Comparison of ENCODE assay signal across 8 cellular contexts in genomic region chr5:11384441-11385250, GRCh38.
A peak's percentile ranks its signal among the peaks of the same experiment; 100 is the strongest.
DNase-seq lines count a peak whose midpoint lies in the region; ATAC-seq and TF ChIP-seq lines count a peak whose summit lies in the region.

No MANE protein-coding gene starts in this region.

- in situ Hi-C loops in brain microvascular endothelial cell (cut with HindIII; ENCODE audit: low pct_ligation_motif_present, low sequenced_read_pairs): no loop called here

- H3K9me3 Mint-ChIP-seq in activated T-helper 1 cell treated with anti-CD3 and anti-CD28 coated beads, Interleukin-12 subunit alpha, Interleukin-12 subunit beta, Interleukin-2, Interleukin-4 antibody, amounts not matched to agents 30 ng/mL and 10 ng/mL and 1 ng/mL, durations not matched to agents 14 hours and 24 hours and 36 hours: no peaks in the 10 kb centered on the region

- DNase-seq in M059J (ENCODE audit: low read depth) (peak; percentile 29), brain microvascular endothelial cell (no peak)
- DNase-seq in stimulated activated naive CD4-positive, alpha-beta T cell treated with Interleukin-2 at 50 U/mL for 16 hours (lab: John Stamatoyannopoulos, UW): peak; percentile 13
- DNase-seq in activated T-helper 1 cell treated with anti-CD3 and anti-CD28 coated beads, Interleukin-12 subunit alpha, Interleukin-12 subunit beta, Interleukin-2, Interleukin-4 antibody, amounts not matched to agents 30 ng/mL and 10 ng/mL and 1 ng/mL, durations not matched to agents 14 hours and 24 hours and 36 hours (ENCODE audit: low spot score): no peak
- no peak for DNase-seq in activated effector memory CD4-positive, alpha-beta T cell treated with anti-CD3 and anti-CD28 coated beads, Interleukin-2, amount 50 U/mL, for 16 hours

- H3K36me3 ChIP-seq in brain microvascular endothelial cell (replicated peaks): no peaks in the 10 kb centered on the region

- TF ChIP-seq CTCF in brain microvascular endothelial cell (IDR thresholded peaks at IDR 0.05; ENCODE audit: low read depth, low read length, missing control alignments): no peak

- H3K27ac Mint-ChIP-seq in activated T-helper 1 cell treated with anti-CD3 and anti-CD28 coated beads, Interleukin-12 subunit alpha, Interleukin-12 subunit beta, Interleukin-2, Interleukin-4 antibody, amounts not matched to agents 30 ng/mL and 10 ng/mL and 1 ng/mL, durations not matched to agents 14 hours and 24 hours and 36 hours: no peak overlapping the region

- ATAC-seq in GM21423 (IDR thresholded peaks at IDR 0.05; ENCODE audit: unreplicated experiment): no peak
- ATAC-seq in GM18873 (IDR thresholded peaks at IDR 0.05; ENCODE audit: low FRiP score, unreplicated experiment): no peak

- H3K27ac ChIP-seq in brain microvascular endothelial cell (no peak overlapping the region), layer of hippocampus (ENCODE audit: low read depth, low read length) (peak overlapping the region; percentile 88)

- intact Hi-C loops in activated T-helper 1 cell treated with anti-CD3 and anti-CD28 coated beads, Interleukin-12 subunit alpha, Interleukin-12 subunit beta, Interleukin-2, Interleukin-4 antibody, amounts not matched to agents 30 ng/mL and 10 ng/mL and 1 ng/mL, durations not matched to agents 14 hours and 24 hours and 36 hours (cut with micrococcal nuclease): no loop called here

- H3K36me3 Mint-ChIP-seq in activated T-helper 1 cell treated with anti-CD3 and anti-CD28 coated beads, Interleukin-12 subunit alpha, Interleukin-12 subunit beta, Interleukin-2, Interleukin-4 antibody, amounts not matched to agents 30 ng/mL and 10 ng/mL and 1 ng/mL, durations not matched to agents 14 hours and 24 hours and 36 hours (ENCODE audit: low read depth): no peaks in the 10 kb centered on the region

- H3K4me3 Mint-ChIP-seq in activated T-helper 1 cell treated with anti-CD3 and anti-CD28 coated beads, Interleukin-12 subunit alpha, Interleukin-12 subunit beta, Interleukin-2, Interleukin-4 antibody, amounts not matched to agents 30 ng/mL and 10 ng/mL and 1 ng/mL, durations not matched to agents 14 hours and 24 hours and 36 hours: no peak overlapping the region

- H3K27me3 Mint-ChIP-seq in activated T-helper 1 cell treated with anti-CD3 and anti-CD28 coated beads, Interleukin-12 subunit alpha, Interleukin-12 subunit beta, Interleukin-2, Interleukin-4 antibody, amounts not matched to agents 30 ng/mL and 10 ng/mL and 1 ng/mL, durations not matched to agents 14 hours and 24 hours and 36 hours (ENCODE audit: insufficient read depth): peaks cover 33% of the 10 kb centered on the region

- H3K27me3 ChIP-seq in brain microvascular endothelial cell (replicated peaks) (peaks cover 19% of the 10 kb centered on the region), layer of hippocampus (ENCODE audit: control insufficient read depth, insufficient read depth, low read length) (no peaks in the 10 kb centered on the region)

- peak overlapping the region; percentile 37 for H3K4me3 ChIP-seq in brain microvascular endothelial cell (ENCODE audit: low read depth, low read length)

- H3K4me1 Mint-ChIP-seq in activated T-helper 1 cell treated with anti-CD3 and anti-CD28 coated beads, Interleukin-12 subunit alpha, Interleukin-12 subunit beta, Interleukin-2, Interleukin-4 antibody, amounts not matched to agents 30 ng/mL and 10 ng/mL and 1 ng/mL, durations not matched to agents 14 hours and 24 hours and 36 hours (ENCODE audit: low read depth): no peaks in the 10 kb centered on the region

Comparison
In these comparisons a context has a peak if more than half of its experiments do, and no peak if none do; other contexts are left out.
1. DNase-seq: peak in M059J (single experiment) and stimulated activated naive CD4-positive, alpha-beta T cell treated with Interleukin-2 at 50 U/mL for 16 hours (single experiment); none in brain microvascular endothelial cell (single experiment), activated T-helper 1 cell treated with anti-CD3 and anti-CD28 coated beads, Interleukin-12 subunit alpha, Interleukin-12 subunit beta, Interleukin-2, Interleukin-4 antibody, amounts not matched to agents 30 ng/mL and 10 ng/mL and 1 ng/mL, durations not matched to agents 14 hours and 24 hours and 36 hours (single experiment) and activated effector memory CD4-positive, alpha-beta T cell treated with anti-CD3 and anti-CD28 coated beads, Interleukin-2, amount 50 U/mL, for 16 hours (single experiment).